Comparison of ENCODE assay signal across 9 cellular contexts in the genomic region with DNA sequence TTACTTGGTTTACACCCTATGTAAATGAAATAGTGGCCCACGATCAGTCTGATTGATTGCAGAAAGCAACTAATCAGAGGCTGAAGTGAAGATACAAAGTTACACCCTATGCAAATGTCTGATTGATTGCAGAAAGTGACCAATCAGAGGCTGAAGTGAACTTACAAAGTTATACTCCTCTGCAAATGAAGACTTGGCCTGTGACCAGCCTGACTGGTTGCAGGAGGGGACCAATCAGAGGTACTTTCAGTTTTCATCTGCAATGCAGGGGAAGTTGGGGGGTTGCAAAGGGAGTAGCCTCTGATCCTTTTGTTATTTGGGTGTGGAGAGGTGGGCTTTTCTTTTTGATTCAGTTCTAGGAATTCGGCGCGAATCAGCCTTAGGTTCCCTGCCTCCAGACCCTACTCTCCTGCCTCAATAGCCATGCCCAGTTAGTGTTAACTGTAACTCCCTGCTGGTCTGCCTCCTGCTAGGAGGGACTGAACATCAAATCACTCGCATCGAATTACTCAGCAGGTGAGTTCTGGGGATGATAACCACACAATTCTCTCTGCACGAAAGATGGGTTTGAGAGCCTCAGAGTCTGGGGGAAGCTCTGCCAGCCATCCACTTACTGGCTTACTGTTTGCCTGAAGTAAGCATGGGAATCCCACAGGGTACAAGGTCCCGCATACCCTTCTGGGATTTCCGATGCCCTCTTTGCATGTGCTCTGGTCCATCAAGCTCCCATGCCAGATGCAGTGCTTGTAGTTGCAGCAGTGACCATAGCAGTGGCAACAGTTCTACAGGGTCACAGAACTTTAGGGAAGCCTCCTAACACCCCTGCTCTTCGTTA. TPM values are rescaled to one million over a fixed set of nuclear protein-coding genes. Genes with fewer than 3 reads are reported as not detected.
DNase-seq lines count a peak whose midpoint lies in the region; ATAC-seq, FAIRE-seq and TF ChIP-seq lines count a peak whose summit lies in the region.
"Had no signal": no experiment of that assay in that cellular context is flagged by ENCODE, and none has a peak within 500 bp of the region (broad histone marks: within the 10 kb centered on the region; RNA-seq: fewer than 3 reads in every experiment).

No MANE protein-coding gene starts in this region.

- peak; percentile 85 for FAIRE-seq in GM12892 (lab: Jason Lieb, UNC)

- no peaks in the 10 kb centered on the region for H3K27me3 ChIP-seq in suprapubic skin

- H3K27ac ChIP-seq in suprapubic skin = no peak overlapping the region
- H3K27ac ChIP-seq: HL-60 had no signal

- CTCF ChIA-PET in activated naive CD4-positive, alpha-beta T cell treated with anti-CD3 and anti-CD28 coated beads, Interleukin-2, amount 10 ng/mL, durations not matched to agents 7 days and 5 days (lab: Charles Lee) = no interaction called here

- no peaks in the 10 kb centered on the region for H3K9me3 ChIP-seq in suprapubic skin

- H3K27me3 Mint-ChIP-seq in activated naive CD4-positive, alpha-beta T cell treated with anti-CD3 and anti-CD28 coated beads, Interleukin-2, amount 10 ng/mL, durations not matched to agents 7 days and 5 days = no peaks in the 10 kb centered on the region

- no peak overlapping the region for H3K4me3 ChIP-seq in suprapubic skin

- H3K4me3 Mint-ChIP-seq in activated naive CD4-positive, alpha-beta T cell treated with anti-CD3 and anti-CD28 coated beads, Interleukin-2, amount 10 ng/mL, durations not matched to agents 7 days and 5 days = peak overlapping the region; percentile 68

- peaks cover 12% of the 10 kb centered on the region for H3K4me1 Mint-ChIP-seq in activated naive CD4-positive, alpha-beta T cell treated with anti-CD3 and anti-CD28 coated beads, Interleukin-2, amount 10 ng/mL, durations not matched to agents 7 days and 5 days

- DNase-seq in GM12892 (ENCODE audit: insufficient read length) = no peak
- DNase-seq in activated naive CD4-positive, alpha-beta T cell treated with anti-CD3 and anti-CD28 coated beads, Interleukin-2, amount 10 ng/mL, durations not matched to agents 7 days and 5 days = peak; percentile 44
- DNase-seq in left lobe of liver (ENCODE audit: low spot score) = no peak
- DNase-seq in SHP77 treated with DMSO at 0.1 percent for 48 hours (lab: John Stamatoyannopoulos, UW) = no peak
- no peak for DNase-seq in DMS153 (lab: John Stamatoyannopoulos, UW)
- no peak for DNase-seq in suprapubic skin (ENCODE audit: low spot score in 2 of 2)

- peak; percentile 67 for ATAC-seq in HG03432 (IDR thresholded peaks at IDR 0.05; ENCODE audit: unreplicated experiment)
- ATAC-seq in left lobe of liver = peak; percentile 50
- no peak for ATAC-seq in HG03108 (IDR thresholded peaks at IDR 0.05; ENCODE audit: unreplicated experiment)

- H3K4me1 ChIP-seq in suprapubic skin = no peaks in the 10 kb centered on the region

- WGBS in suprapubic skin = 71% methylated on average over 10 of the region's 10 CpGs

- TF ChIP-seq POLR2A in GM12892 (IDR thresholded peaks at IDR 0.05; ENCODE audit: low read depth, low read length) (no peak; the same call in 1 of the 2 replicates), suprapubic skin (IDR thresholded peaks at IDR 0.05) (no peak)

- H3K36me3 Mint-ChIP-seq in activated naive CD4-positive, alpha-beta T cell treated with anti-CD3 and anti-CD28 coated beads, Interleukin-2, amount 10 ng/mL, durations not matched to agents 7 days and 5 days = no peaks in the 10 kb centered on the region

- peak overlapping the region; percentile 66 for H3K27ac Mint-ChIP-seq in activated naive CD4-positive, alpha-beta T cell treated with anti-CD3 and anti-CD28 coated beads, Interleukin-2, amount 10 ng/mL, durations not matched to agents 7 days and 5 days

- TF ChIP-seq CTCF in suprapubic skin (IDR thresholded peaks at IDR 0.05) = no peak

- no peaks in the 10 kb centered on the region for H3K36me3 ChIP-seq in suprapubic skin

- no peak for TF ChIP-seq EP300 in suprapubic skin (IDR thresholded peaks at IDR 0.05)

- H3K9me3 Mint-ChIP-seq in activated naive CD4-positive, alpha-beta T cell treated with anti-CD3 and anti-CD28 coated beads, Interleukin-2, amount 10 ng/mL, durations not matched to agents 7 days and 5 days = no peaks in the 10 kb centered on the region

RNA-seq across cellular contexts. Expression of a gene that starts 7.5 kb away (rescaled TPM):
- polyA plus RNA-seq in GM12892 (2012; ENCODE audit: missing spikeins) = 4.7 TPM
- total RNA-seq in left lobe of liver (0.23 TPM), suprapubic skin (under 1 TPM; 0.16 to 0.55 (median 0.28) TPM)

RNA-seq across cellular contexts. Expression of a gene that starts 50.5 kb away (rescaled TPM):
- 11.7 TPM for polyA plus RNA-seq in GM12892 (2012; ENCODE audit: missing spikeins)
- total RNA-seq in left lobe of liver = 7.2 TPM
- total RNA-seq in suprapubic skin = 10 to 100 TPM in 2 of 4 donors, 1 to 10 TPM in 2; 8.2 to 11.1 (median 10.2) TPM

RNA-seq across cellular contexts. Expression of a gene that starts 55.5 kb away (rescaled TPM):
- polyA plus RNA-seq in GM12892 (2012; ENCODE audit: missing spikeins) = 47.1 TPM
- total RNA-seq in left lobe of liver (62.5 TPM), suprapubic skin (100 to 1,000 TPM in 2 of 4 donors, 10 to 100 TPM in 2; 38.2 to 130 (median 87.0) TPM)
